In the genomic region with DNA sequence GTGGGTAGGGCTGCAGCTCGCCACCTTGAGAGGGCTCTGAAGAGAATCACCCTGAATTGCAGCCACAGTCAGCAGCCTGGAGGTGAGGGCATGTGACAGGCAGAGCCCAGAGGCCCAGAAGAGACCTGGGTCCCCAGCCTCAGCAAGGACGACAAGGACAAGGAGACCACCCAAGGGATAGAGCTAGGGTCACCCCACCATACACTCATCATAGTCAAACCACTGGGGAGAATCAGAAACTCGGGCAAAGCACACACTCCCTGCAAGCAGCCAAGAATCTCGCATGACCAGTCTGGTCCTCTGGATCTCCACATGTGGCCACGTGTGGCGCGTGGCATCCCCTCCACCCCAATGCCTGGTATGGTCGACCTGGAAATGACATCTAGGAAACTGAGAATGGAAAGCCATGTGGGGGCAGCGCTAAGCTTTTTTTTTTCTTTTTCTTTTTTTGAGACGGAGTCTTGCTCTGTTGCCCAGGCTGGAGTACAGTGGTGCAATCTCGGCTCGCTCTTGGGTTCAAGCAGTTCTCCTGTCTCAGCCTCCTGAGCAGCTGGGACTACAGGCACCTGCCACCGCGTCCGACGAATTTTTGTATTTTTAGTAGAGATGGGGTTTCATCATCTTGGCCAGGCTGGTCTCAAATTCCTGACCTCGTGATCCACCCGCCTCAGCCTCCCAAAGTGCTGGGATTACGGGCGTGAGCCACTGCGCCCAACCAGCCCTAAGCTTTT, we compare ENCODE assay signal across 1 cellular context.
A peak's percentile ranks its signal among the peaks of the same experiment; 100 is the strongest.
TF ChIP-seq lines count a peak whose summit lies in the region.

No MANE protein-coding gene starts in this region.

TF ChIP-seq in HepG2, 621 proteins besides CTCF, POLR2A, EP300 and RAD21 (continues in another document):
- TF ChIP-seq AGO2 (optimal IDR thresholded peaks at IDR 0.05; ENCODE audit: low read depth, low read length) (peak; percentile 70), AGO1 (IDR thresholded peaks at IDR 0.05; ENCODE audit: low read depth, low read length, poor library complexity, severe bottlenecking) (peak; percentile 34), ZNF709 (CRISPR knock-in tag; IDR thresholded peaks at IDR 0.05) (no peak), ZNF556 (CRISPR knock-in tag; IDR thresholded peaks at IDR 0.05; ENCODE audit: borderline replicate concordance) (0 out of 2 replicates have a peak, but pooled peaks have one; percentile 17), FOXC1 (CRISPR knock-in tag; IDR thresholded peaks at IDR 0.05; ENCODE audit: borderline replicate concordance) (peak; percentile 38; the same call in 1 of the 2 replicates), POLR2AphosphoS5 (IDR thresholded peaks at IDR 0.05; ENCODE audit: low read depth, low read length) (peak; percentile 60; the same call in 1 of the 2 replicates), SOX6 (IDR thresholded peaks at IDR 0.05) (no peak), SOX6 (CRISPR knock-in tag; IDR thresholded peaks at IDR 0.05) (0 out of 2 replicates have a peak, but pooled peaks have one; percentile 37), ZBTB38 (CRISPR knock-in tag; IDR thresholded peaks at IDR 0.05) (peak; percentile 23), TOPORS (CRISPR knock-in tag; IDR thresholded peaks at IDR 0.05) (no peak), HNRNPH1 (optimal IDR thresholded peaks at IDR 0.05; ENCODE audit: low read depth, low read length) (no peak), MIER3 (CRISPR knock-in tag; IDR thresholded peaks at IDR 0.05; ENCODE audit: borderline replicate concordance) (no peak), ZSCAN30 (CRISPR knock-in tag; IDR thresholded peaks at IDR 0.05) (no peak), SRY (CRISPR knock-in tag; IDR thresholded peaks at IDR 0.05) (peak; percentile 57; the same call in 1 of the 2 replicates), POLR2G (IDR thresholded peaks at IDR 0.05; ENCODE audit: low read depth, low read length) (peak; percentile 52)
- TF ChIP-seq, protein P1, sequence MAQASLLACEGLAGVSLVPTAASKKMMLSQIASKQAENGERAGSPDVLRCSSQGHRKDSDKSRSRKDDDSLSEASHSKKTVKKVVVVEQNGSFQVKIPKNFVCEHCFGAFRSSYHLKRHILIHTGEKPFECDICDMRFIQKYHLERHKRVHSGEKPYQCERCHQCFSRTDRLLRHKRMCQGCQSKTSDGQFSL (CRISPR knock-in tag; IDR thresholded peaks at IDR 0.05) = no peak; the same call in 1 of the 2 replicates
- TF ChIP-seq, protein P2, sequence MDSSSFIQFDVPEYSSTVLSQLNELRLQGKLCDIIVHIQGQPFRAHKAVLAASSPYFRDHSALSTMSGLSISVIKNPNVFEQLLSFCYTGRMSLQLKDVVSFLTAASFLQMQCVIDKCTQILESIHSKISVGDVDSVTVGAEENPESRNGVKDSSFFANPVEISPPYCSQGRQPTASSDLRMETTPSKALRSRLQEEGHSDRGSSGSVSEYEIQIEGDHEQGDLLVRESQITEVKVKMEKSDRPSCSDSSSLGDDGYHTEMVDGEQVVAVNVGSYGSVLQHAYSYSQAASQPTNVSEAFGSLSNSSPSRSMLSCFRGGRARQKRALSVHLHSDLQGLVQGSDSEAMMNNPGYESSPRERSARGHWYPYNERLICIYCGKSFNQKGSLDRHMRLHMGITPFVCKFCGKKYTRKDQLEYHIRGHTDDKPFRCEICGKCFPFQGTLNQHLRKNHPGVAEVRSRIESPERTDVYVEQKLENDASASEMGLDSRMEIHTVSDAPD (CRISPR knock-in tag; IDR thresholded peaks at IDR 0.05) = 0 out of 2 replicates have a peak, but pooled peaks have one; percentile 6
- TF ChIP-seq, protein P3, sequence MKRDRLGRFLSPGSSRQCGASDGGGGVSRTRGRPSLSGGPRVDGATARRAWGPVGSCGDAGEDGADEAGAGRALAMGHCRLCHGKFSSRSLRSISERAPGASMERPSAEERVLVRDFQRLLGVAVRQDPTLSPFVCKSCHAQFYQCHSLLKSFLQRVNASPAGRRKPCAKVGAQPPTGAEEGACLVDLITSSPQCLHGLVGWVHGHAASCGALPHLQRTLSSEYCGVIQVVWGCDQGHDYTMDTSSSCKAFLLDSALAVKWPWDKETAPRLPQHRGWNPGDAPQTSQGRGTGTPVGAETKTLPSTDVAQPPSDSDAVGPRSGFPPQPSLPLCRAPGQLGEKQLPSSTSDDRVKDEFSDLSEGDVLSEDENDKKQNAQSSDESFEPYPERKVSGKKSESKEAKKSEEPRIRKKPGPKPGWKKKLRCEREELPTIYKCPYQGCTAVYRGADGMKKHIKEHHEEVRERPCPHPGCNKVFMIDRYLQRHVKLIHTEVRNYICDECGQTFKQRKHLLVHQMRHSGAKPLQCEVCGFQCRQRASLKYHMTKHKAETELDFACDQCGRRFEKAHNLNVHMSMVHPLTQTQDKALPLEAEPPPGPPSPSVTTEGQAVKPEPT (CRISPR knock-in tag; IDR thresholded peaks at IDR 0.05; ENCODE audit: low read depth) = no peak
- TF ChIP-seq, protein P4, sequence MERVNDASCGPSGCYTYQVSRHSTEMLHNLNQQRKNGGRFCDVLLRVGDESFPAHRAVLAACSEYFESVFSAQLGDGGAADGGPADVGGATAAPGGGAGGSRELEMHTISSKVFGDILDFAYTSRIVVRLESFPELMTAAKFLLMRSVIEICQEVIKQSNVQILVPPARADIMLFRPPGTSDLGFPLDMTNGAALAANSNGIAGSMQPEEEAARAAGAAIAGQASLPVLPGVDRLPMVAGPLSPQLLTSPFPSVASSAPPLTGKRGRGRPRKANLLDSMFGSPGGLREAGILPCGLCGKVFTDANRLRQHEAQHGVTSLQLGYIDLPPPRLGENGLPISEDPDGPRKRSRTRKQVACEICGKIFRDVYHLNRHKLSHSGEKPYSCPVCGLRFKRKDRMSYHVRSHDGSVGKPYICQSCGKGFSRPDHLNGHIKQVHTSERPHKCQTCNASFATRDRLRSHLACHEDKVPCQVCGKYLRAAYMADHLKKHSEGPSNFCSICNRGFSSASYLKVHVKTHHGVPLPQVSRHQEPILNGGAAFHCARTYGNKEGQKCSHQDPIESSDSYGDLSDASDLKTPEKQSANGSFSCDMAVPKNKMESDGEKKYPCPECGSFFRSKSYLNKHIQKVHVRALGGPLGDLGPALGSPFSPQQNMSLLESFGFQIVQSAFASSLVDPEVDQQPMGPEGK (CRISPR knock-in tag; IDR thresholded peaks at IDR 0.05) = peak; percentile 6; the same call in 1 of the 2 replicates
- TF ChIP-seq, protein P5, sequence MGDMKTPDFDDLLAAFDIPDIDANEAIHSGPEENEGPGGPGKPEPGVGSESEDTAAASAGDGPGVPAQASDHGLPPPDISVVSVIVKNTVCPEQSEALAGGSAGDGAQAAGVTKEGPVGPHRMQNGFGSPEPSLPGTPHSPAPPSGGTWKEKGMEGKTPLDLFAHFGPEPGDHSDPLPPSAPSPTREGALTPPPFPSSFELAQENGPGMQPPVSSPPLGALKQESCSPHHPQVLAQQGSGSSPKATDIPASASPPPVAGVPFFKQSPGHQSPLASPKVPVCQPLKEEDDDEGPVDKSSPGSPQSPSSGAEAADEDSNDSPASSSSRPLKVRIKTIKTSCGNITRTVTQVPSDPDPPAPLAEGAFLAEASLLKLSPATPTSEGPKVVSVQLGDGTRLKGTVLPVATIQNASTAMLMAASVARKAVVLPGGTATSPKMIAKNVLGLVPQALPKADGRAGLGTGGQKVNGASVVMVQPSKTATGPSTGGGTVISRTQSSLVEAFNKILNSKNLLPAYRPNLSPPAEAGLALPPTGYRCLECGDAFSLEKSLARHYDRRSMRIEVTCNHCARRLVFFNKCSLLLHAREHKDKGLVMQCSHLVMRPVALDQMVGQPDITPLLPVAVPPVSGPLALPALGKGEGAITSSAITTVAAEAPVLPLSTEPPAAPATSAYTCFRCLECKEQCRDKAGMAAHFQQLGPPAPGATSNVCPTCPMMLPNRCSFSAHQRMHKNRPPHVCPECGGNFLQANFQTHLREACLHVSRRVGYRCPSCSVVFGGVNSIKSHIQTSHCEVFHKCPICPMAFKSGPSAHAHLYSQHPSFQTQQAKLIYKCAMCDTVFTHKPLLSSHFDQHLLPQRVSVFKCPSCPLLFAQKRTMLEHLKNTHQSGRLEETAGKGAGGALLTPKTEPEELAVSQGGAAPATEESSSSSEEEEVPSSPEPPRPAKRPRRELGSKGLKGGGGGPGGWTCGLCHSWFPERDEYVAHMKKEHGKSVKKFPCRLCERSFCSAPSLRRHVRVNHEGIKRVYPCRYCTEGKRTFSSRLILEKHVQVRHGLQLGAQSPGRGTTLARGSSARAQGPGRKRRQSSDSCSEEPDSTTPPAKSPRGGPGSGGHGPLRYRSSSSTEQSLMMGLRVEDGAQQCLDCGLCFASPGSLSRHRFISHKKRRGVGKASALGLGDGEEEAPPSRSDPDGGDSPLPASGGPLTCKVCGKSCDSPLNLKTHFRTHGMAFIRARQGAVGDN (CRISPR knock-in tag; IDR thresholded peaks at IDR 0.05) = peak; percentile 67
- TF ChIP-seq, protein P6, sequence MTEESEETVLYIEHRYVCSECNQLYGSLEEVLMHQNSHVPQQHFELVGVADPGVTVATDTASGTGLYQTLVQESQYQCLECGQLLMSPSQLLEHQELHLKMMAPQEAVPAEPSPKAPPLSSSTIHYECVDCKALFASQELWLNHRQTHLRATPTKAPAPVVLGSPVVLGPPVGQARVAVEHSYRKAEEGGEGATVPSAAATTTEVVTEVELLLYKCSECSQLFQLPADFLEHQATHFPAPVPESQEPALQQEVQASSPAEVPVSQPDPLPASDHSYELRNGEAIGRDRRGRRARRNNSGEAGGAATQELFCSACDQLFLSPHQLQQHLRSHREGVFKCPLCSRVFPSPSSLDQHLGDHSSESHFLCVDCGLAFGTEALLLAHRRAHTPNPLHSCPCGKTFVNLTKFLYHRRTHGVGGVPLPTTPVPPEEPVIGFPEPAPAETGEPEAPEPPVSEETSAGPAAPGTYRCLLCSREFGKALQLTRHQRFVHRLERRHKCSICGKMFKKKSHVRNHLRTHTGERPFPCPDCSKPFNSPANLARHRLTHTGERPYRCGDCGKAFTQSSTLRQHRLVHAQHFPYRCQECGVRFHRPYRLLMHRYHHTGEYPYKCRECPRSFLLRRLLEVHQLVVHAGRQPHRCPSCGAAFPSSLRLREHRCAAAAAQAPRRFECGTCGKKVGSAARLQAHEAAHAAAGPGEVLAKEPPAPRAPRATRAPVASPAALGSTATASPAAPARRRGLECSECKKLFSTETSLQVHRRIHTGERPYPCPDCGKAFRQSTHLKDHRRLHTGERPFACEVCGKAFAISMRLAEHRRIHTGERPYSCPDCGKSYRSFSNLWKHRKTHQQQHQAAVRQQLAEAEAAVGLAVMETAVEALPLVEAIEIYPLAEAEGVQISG (CRISPR knock-in tag; IDR thresholded peaks at IDR 0.05) = no peak
- TF ChIP-seq, protein P7, sequence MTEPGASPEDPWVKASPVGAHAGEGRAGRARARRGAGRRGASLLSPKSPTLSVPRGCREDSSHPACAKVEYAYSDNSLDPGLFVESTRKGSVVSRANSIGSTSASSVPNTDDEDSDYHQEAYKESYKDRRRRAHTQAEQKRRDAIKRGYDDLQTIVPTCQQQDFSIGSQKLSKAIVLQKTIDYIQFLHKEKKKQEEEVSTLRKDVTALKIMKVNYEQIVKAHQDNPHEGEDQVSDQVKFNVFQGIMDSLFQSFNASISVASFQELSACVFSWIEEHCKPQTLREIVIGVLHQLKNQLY (CRISPR knock-in tag; IDR thresholded peaks at IDR 0.05) = no peak
- TF ChIP-seq, protein P8, sequence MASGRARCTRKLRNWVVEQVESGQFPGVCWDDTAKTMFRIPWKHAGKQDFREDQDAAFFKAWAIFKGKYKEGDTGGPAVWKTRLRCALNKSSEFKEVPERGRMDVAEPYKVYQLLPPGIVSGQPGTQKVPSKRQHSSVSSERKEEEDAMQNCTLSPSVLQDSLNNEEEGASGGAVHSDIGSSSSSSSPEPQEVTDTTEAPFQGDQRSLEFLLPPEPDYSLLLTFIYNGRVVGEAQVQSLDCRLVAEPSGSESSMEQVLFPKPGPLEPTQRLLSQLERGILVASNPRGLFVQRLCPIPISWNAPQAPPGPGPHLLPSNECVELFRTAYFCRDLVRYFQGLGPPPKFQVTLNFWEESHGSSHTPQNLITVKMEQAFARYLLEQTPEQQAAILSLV (CRISPR knock-in tag; IDR thresholded peaks at IDR 0.05; ENCODE audit: borderline replicate concordance) = no peak
- TF ChIP-seq, protein P9, sequence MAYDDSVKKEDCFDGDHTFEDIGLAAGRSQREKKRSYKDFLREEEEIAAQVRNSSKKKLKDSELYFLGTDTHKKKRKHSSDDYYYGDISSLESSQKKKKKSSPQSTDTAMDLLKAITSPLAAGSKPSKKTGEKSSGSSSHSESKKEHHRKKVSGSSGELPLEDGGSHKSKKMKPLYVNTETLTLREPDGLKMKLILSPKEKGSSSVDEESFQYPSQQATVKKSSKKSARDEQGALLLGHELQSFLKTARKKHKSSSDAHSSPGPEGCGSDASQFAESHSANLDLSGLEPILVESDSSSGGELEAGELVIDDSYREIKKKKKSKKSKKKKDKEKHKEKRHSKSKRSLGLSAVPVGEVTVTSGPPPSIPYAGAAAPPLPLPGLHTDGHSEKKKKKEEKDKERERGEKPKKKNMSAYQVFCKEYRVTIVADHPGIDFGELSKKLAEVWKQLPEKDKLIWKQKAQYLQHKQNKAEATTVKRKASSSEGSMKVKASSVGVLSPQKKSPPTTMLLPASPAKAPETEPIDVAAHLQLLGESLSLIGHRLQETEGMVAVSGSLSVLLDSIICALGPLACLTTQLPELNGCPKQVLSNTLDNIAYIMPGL (CRISPR knock-in tag; IDR thresholded peaks at IDR 0.05; ENCODE audit: borderline replicate concordance in 1 of 2, low read depth in 1 of 2) = 0 out of 4 replicates have a peak, but pooled peaks of 1 of the 2 experiments have one; percentile 25
- TF ChIP-seq, protein P10, sequence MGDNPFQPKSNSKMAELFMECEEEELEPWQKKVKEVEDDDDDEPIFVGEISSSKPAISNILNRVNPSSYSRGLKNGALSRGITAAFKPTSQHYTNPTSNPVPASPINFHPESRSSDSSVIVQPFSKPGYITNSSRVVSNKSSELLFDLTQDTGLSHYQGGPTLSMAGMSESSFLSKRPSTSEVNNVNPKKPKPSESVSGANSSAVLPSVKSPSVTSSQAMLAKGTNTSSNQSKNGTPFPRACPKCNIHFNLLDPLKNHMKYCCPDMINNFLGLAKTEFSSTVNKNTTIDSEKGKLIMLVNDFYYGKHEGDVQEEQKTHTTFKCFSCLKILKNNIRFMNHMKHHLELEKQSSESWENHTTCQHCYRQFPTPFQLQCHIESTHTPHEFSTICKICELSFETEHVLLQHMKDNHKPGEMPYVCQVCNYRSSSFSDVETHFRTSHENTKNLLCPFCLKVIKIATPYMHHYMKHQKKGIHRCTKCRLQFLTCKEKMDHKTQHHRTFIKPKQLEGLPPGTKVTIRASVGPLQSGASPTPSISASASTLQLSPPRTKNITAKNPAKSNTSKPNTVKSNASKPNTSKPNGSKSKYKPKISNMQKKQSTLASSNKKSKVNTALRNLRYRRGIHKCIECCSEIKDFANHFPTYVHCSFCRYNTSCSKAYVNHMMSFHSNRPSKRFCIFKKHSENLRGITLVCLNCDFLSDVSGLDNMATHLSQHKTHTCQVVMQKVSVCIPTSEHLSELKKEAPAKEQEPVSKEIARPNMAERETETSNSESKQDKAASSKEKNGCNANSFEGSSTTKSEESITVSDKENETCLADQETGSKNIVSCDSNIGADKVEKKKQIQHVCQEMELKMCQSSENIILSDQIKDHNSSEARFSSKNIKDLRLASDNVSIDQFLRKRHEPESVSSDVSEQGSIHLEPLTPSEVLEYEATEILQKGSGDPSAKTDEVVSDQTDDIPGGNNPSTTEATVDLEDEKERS (CRISPR knock-in tag; IDR thresholded peaks at IDR 0.05) = no peak
- TF ChIP-seq, protein P11, sequence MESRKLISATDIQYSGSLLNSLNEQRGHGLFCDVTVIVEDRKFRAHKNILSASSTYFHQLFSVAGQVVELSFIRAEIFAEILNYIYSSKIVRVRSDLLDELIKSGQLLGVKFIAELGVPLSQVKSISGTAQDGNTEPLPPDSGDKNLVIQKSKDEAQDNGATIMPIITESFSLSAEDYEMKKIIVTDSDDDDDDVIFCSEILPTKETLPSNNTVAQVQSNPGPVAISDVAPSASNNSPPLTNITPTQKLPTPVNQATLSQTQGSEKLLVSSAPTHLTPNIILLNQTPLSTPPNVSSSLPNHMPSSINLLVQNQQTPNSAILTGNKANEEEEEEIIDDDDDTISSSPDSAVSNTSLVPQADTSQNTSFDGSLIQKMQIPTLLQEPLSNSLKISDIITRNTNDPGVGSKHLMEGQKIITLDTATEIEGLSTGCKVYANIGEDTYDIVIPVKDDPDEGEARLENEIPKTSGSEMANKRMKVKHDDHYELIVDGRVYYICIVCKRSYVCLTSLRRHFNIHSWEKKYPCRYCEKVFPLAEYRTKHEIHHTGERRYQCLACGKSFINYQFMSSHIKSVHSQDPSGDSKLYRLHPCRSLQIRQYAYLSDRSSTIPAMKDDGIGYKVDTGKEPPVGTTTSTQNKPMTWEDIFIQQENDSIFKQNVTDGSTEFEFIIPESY (CRISPR knock-in tag; IDR thresholded peaks at IDR 0.05) = peak; percentile 54
